ENCODE assay signal across 36 cellular contexts in genomic region chr1:152179566-152179965, GRCh38. TPM values are rescaled to one million over a fixed set of nuclear protein-coding genes. Genes with fewer than 3 reads are reported as not detected.
A peak's percentile ranks its signal among the peaks of the same experiment; 100 is the strongest.
DNase-seq lines count a peak whose midpoint lies in the region; ATAC-seq and TF ChIP-seq lines count a peak whose summit lies in the region.
"Had no signal": no experiment of that assay in that cellular context is flagged by ENCODE, and none has a peak within 500 bp of the region (broad histone marks: within the 10 kb centered on the region; RNA-seq: fewer than 3 reads in every experiment).

No MANE protein-coding gene starts in this region.

- TF ChIP-seq CTCF in cardiac fibroblast (IDR thresholded peaks at IDR 0.05; ENCODE audit: low read depth, low read length) (no peak), osteocyte (IDR thresholded peaks at IDR 0.05) (no peak)

- H3K4me3 Mint-ChIP-seq in osteocyte (ENCODE audit: unreplicated experiment) = no peak overlapping the region
- H3K4me3 Mint-ChIP-seq: activated B cell treated with CpG ODN at 0.5 μM for 24 hours; activated naive CD8-positive, alpha-beta T cell treated with anti-CD3 and anti-CD28 coated beads, Interleukin-2, amount 10 ng/mL, durations not matched to agents 7 days and 5 days; CD4-positive, alpha-beta memory T cell; central memory CD8-positive, alpha-beta T cell; mesothelial cell of epicardium; T-helper 1 cell treated with Interleukin-12 subunit alpha and Interleukin-12 subunit beta and Interleukin-4 antibody, amounts not matched to agents 30 μg/mL and 1 μg/mL, for 36 hours had no signal

- peak; percentile 82 for DNase-seq in EH (ENCODE audit: low read depth)
- peak; percentile 39 for DNase-seq in HT1080 (ENCODE audit: low read depth)
- DNase-seq in cardiac fibroblast (ENCODE audit: low read depth in 2 of 2) = peak; percentile 5 to 49
- peak; percentile 22 for DNase-seq in glomerular visceral epithelial cell (ENCODE audit: extremely low spot score)
- no peak for DNase-seq in osteocyte (ENCODE audit: extremely low spot score, unreplicated experiment)
- DNase-seq in NCI-H524 (lab: John Stamatoyannopoulos, UW) = no peak
- DNase-seq: activated B cell treated with CpG ODN at 0.5 μM for 24 hours; activated CD4-positive, alpha-beta T cell treated with anti-CD3 and anti-CD28 coated beads, Interleukin-2, amount 50 U/mL, for 1 hour; activated effector memory CD4-positive, alpha-beta T cell treated with anti-CD3 and anti-CD28 coated beads, Interleukin-2, amount 50 U/mL, for 16 hours; activated naive CD8-positive, alpha-beta T cell treated with anti-CD3 and anti-CD28 coated beads, Interleukin-2, amount 10 ng/mL, durations not matched to agents 7 days and 5 days; activated T-cell treated with anti-CD3 and anti-CD28 coated beads, Interleukin-2, amount 50 U/mL, for 1 hour; aorta; CD4-positive, alpha-beta memory T cell; dermis blood vessel endothelial cell; head of caudate nucleus; islet precursor cell; NCI-H1092 treated with DMSO at 0.1 percent for 48 hours; NCI-H1694 treated with DMSO at 0.1 percent for 48 hours; NCI-H446 treated with DMSO at 0.1 percent for 48 hours; right cardiac atrium; spleen; stimulated activated CD4-positive, alpha-beta T cell treated with anti-CD3 and anti-CD28 coated beads, Interleukin-2, amount 100 ng/mL, for 24 hours; stomach had no signal

- ATAC-seq in HG03432 (IDR thresholded peaks at IDR 0.05; ENCODE audit: unreplicated experiment) (no peak), HG03175 (IDR thresholded peaks at IDR 0.05; ENCODE audit: unreplicated experiment) (no peak)
- ATAC-seq: right cardiac atrium had no signal

- no peaks in the 10 kb centered on the region for H3K9me3 Mint-ChIP-seq in osteocyte (ENCODE audit: unreplicated experiment)
- H3K9me3 Mint-ChIP-seq: central memory CD8-positive, alpha-beta T cell had no signal

- H3K27ac Mint-ChIP-seq in osteocyte (ENCODE audit: unreplicated experiment) = no peak overlapping the region
- H3K27ac Mint-ChIP-seq: activated B cell treated with CpG ODN at 0.5 μM for 24 hours; activated naive CD8-positive, alpha-beta T cell treated with anti-CD3 and anti-CD28 coated beads, Interleukin-2, amount 10 ng/mL, durations not matched to agents 7 days and 5 days; CD4-positive, alpha-beta memory T cell; mesothelial cell of epicardium; T-helper 1 cell treated with Interleukin-12 subunit alpha and Interleukin-12 subunit beta and Interleukin-4 antibody, amounts not matched to agents 30 μg/mL and 1 μg/mL, for 36 hours had no signal

- H3K27me3 Mint-ChIP-seq in osteocyte (ENCODE audit: unreplicated experiment) = peaks cover 23% of the 10 kb centered on the region

- no peaks in the 10 kb centered on the region for H3K36me3 Mint-ChIP-seq in osteocyte (ENCODE audit: unreplicated experiment)
- H3K36me3 Mint-ChIP-seq: activated naive CD8-positive, alpha-beta T cell treated with anti-CD3 and anti-CD28 coated beads, Interleukin-2, amount 10 ng/mL, durations not matched to agents 7 days and 5 days; CD4-positive, alpha-beta memory T cell; mesothelial cell of epicardium had no signal

- no peak overlapping the region for H3K4me3 ChIP-seq in cardiac fibroblast (replicated peaks in 1 of 2; ENCODE audit: low read depth in 2 of 2, low read length in 2 of 2)
- H3K4me3 ChIP-seq: HAP-1, SK-N-MC, spleen, stomach had no signal

- no peaks in the 10 kb centered on the region for H3K4me1 Mint-ChIP-seq in osteocyte (ENCODE audit: unreplicated experiment)
- H3K4me1 Mint-ChIP-seq: activated B cell treated with CpG ODN at 0.5 μM for 24 hours; activated naive CD8-positive, alpha-beta T cell treated with anti-CD3 and anti-CD28 coated beads, Interleukin-2, amount 10 ng/mL, durations not matched to agents 7 days and 5 days; CD4-positive, alpha-beta memory T cell; central memory CD8-positive, alpha-beta T cell; mesothelial cell of epicardium had no signal

RNA-seq across cellular contexts. Expression of gene RPTN, which starts 20.5 kb away (rescaled TPM):
- total RNA-seq in HT1080 (2014; rRNA removed; shearing (Covaris generic)) = not detected in 2 replicates
- 0.03 TPM in 1 of 2 replicates, not detected in the other for polyA plus RNA-seq in HT1080 (2015; cell fraction: cytosol; rRNA removed)
- polyA plus RNA-seq in HT1080 (2015; cell fraction: nucleus; rRNA removed) = not detected in 2 replicates
- not detected in 2 replicates for total RNA-seq in osteocyte
- total RNA-seq: A673; activated B cell treated with CpG ODN at 0.5 μM for 24 hours; activated naive CD8-positive, alpha-beta T cell treated with anti-CD3 and anti-CD28 coated beads, Interleukin-2, amount 10 ng/mL, durations not matched to agents 7 days and 5 days; aorta; CD4-positive, alpha-beta memory T cell; Daoy; dermis blood vessel endothelial cell; fibroblast of villous mesenchyme; HT-29; liver; mesothelial cell of epicardium; posterior vena cava; right cardiac atrium; spleen; stomach had no signal
- polyA plus RNA-seq: aorta; CD4-positive, alpha-beta memory T cell; liver; right cardiac atrium; spleen had no signal

RNA-seq across cellular contexts. Expression of gene HRNR, which starts 44.4 kb away (rescaled TPM):
- not detected in 2 replicates for total RNA-seq in HT1080 (2014; rRNA removed; shearing (Covaris generic))
- polyA plus RNA-seq in HT1080 (2015; cell fraction: cytosol; rRNA removed) = not detected in 2 replicates
- not detected in 2 replicates for polyA plus RNA-seq in HT1080 (2015; cell fraction: nucleus; rRNA removed)
- not detected in 2 replicates for total RNA-seq in osteocyte
- total RNA-seq: A673; activated B cell treated with CpG ODN at 0.5 μM for 24 hours; activated naive CD8-positive, alpha-beta T cell treated with anti-CD3 and anti-CD28 coated beads, Interleukin-2, amount 10 ng/mL, durations not matched to agents 7 days and 5 days; aorta; CD4-positive, alpha-beta memory T cell; Daoy; dermis blood vessel endothelial cell; fibroblast of villous mesenchyme; HT-29; liver; mesothelial cell of epicardium; right cardiac atrium; spleen had no signal
- polyA plus RNA-seq: aorta; CD4-positive, alpha-beta memory T cell; stomach had no signal

Comparison
In these comparisons a context has a peak if more than half of its experiments do, and no peak if none do; other contexts are left out.
1. DNase-seq: peak in EH (single experiment), HT1080 (single experiment), cardiac fibroblast (2 of 2) and glomerular visceral epithelial cell (single experiment); none in osteocyte (single experiment) and NCI-H524 (0 of 2).